35 cellular contexts compared by ENCODE assay signal in the genomic region with DNA sequence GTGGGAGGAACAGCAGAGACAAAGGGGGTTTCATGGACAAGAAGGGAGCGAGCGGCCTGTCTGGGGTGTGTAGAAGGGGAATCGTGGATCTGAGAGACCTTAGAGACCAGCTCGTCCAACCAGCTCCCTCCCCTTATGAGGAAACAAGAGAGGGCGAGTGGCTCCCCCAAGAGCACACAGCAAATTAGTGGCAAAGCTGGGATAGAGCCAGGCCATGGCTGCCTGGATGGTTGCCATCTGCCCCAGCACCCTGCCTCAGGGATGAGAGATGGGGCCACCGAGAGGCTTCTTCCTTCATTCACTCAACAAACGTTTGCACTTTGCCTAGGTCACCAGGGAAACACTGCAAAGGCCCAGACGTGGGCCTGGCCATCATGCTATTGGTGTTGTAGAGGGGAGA. TPM values are rescaled to one million over a fixed set of nuclear protein-coding genes. Genes with fewer than 3 reads are reported as not detected.
"Had no signal": no experiment of that assay in that cellular context is flagged by ENCODE, and none has a peak within 500 bp of the region (broad histone marks: within the 10 kb centered on the region; RNA-seq: fewer than 3 reads in every experiment).

No MANE protein-coding gene starts in this region.

- H3K9me3 ChIP-seq: ascending aorta, breast epithelium, esophagus muscularis mucosa, gastrocnemius medialis had no signal

- H3K9me3 Mint-ChIP-seq: activated CD4-positive, alpha-beta memory T cell treated with anti-CD3 and anti-CD28 coated beads, Interleukin-2, amount 10 ng/mL, durations not matched to agents 7 days and 5 days; activated CD4-positive, alpha-beta T cell treated with anti-CD3 and anti-CD28 coated beads, Interleukin-2, amount 10 ng/mL, durations not matched to agents 24 days and 14 days; activated naive CD4-positive, alpha-beta T cell treated with anti-CD3 and anti-CD28 coated beads, Interleukin-2, amount 10 ng/mL, durations not matched to agents 7 days and 5 days; activated naive CD4-positive, alpha-beta T cell treated with anti-CD3 and anti-CD28 coated beads, Interleukin-2, amount 50 U/mL, for 72 hours; activated naive CD8-positive, alpha-beta T cell treated with anti-CD3 and anti-CD28 coated beads, Interleukin-2, amount 10 ng/mL, durations not matched to agents 7 days and 5 days; activated T-cell treated with anti-CD3 and anti-CD28 coated beads, Interleukin-2, amount 50 U/mL, for 24 hours; activated T-cell treated with anti-CD3 and anti-CD28 coated beads, Interleukin-2, amount 50 U/mL, for 72 hours; brain; central memory CD8-positive, alpha-beta T cell; dendritic cell treated with granulocyte-macrophage colony-stimulating factor and Interleukin-4, amounts not matched to agents 40 ng/mL and 50 ng/mL, for 4 days; T-helper 1 cell treated with Interleukin-12 subunit alpha and Interleukin-12 subunit beta and Interleukin-4 antibody, amounts not matched to agents 30 μg/mL and 1 μg/mL, for 36 hours; T-helper 2 cell treated with Interferon-gamma antibody and Interleukin-4, amounts not matched to agents 5 μg/mL and 100 μg/mL, for 36 hours had no signal

- H3K36me3 Mint-ChIP-seq: activated naive CD4-positive, alpha-beta T cell treated with anti-CD3 and anti-CD28 coated beads, Interleukin-2, amount 10 ng/mL, durations not matched to agents 7 days and 5 days; activated naive CD4-positive, alpha-beta T cell treated with anti-CD3 and anti-CD28 coated beads, Interleukin-2, amount 50 U/mL, for 72 hours; activated naive CD8-positive, alpha-beta T cell treated with anti-CD3 and anti-CD28 coated beads, Interleukin-2, amount 10 ng/mL, durations not matched to agents 7 days and 5 days; brain; T-cell had no signal

- H3K27ac Mint-ChIP-seq: activated CD4-positive, alpha-beta memory T cell treated with anti-CD3 and anti-CD28 coated beads, Interleukin-2, amount 10 ng/mL, durations not matched to agents 7 days and 5 days; activated CD4-positive, alpha-beta T cell treated with anti-CD3 and anti-CD28 coated beads for 36 hours; activated CD4-positive, alpha-beta T cell treated with anti-CD3 and anti-CD28 coated beads, Interleukin-2, amount 10 ng/mL, durations not matched to agents 24 days and 14 days; activated naive CD4-positive, alpha-beta T cell treated with anti-CD3 and anti-CD28 coated beads, Interleukin-2, amount 10 ng/mL, durations not matched to agents 7 days and 5 days; activated naive CD8-positive, alpha-beta T cell treated with anti-CD3 and anti-CD28 coated beads, Interleukin-2, amount 10 ng/mL, durations not matched to agents 7 days and 5 days; activated T-cell treated with anti-CD3 and anti-CD28 coated beads, Interleukin-2, amount 50 U/mL, for 24 hours; activated T-cell treated with anti-CD3 and anti-CD28 coated beads, Interleukin-2, amount 50 U/mL, for 72 hours; brain; dendritic cell treated with granulocyte-macrophage colony-stimulating factor and Interleukin-4, amounts not matched to agents 40 ng/mL and 50 ng/mL, for 4 days; T-cell; T-helper 1 cell treated with Interleukin-12 subunit alpha and Interleukin-12 subunit beta and Interleukin-4 antibody, amounts not matched to agents 30 μg/mL and 1 μg/mL, for 36 hours; T-helper 2 cell treated with Interferon-gamma antibody and Interleukin-4, amounts not matched to agents 5 μg/mL and 100 μg/mL, for 36 hours had no signal

- H3K36me3 ChIP-seq: ascending aorta, breast epithelium, cardiac muscle cell, esophagus muscularis mucosa, gastrocnemius medialis had no signal

- DNase-seq: activated CD4-positive, alpha-beta memory T cell treated with anti-CD3 and anti-CD28 coated beads, Interleukin-2, amount 10 ng/mL, durations not matched to agents 7 days and 5 days; activated CD4-positive, alpha-beta T cell treated with anti-CD3 and anti-CD28 coated beads for 36 hours; activated CD4-positive, alpha-beta T cell treated with anti-CD3 and anti-CD28 coated beads, Interleukin-2, amount 10 ng/mL, durations not matched to agents 24 days and 14 days; activated CD4-positive, alpha-beta T cell treated with anti-CD3 and anti-CD28 coated beads, Interleukin-2, amount 50 U/mL, for 4 hours; activated CD4-positive, CD25-positive, alpha-beta regulatory T cell; activated CD4-positive, CD25-positive, alpha-beta regulatory T cell treated with anti-CD3 and anti-CD28 coated beads, Interleukin-2, amount 50 U/mL, for 72 hours; activated CD8-positive, alpha-beta memory T cell treated with anti-CD3 and anti-CD28 coated beads, Interleukin-2, amount 50 U/mL, for 48 hours; activated gamma-delta T cell; activated naive CD4-positive, alpha-beta T cell; activated naive CD4-positive, alpha-beta T cell treated with anti-CD3 and anti-CD28 coated beads, Interleukin-2, amount 10 ng/mL, durations not matched to agents 7 days and 5 days; activated naive CD8-positive, alpha-beta T cell treated with anti-CD3 and anti-CD28 coated beads, Interleukin-2, amount 10 ng/mL, durations not matched to agents 7 days and 5 days; activated T-cell treated with anti-CD3 and anti-CD28 coated beads for 4 hours; activated T-cell treated with anti-CD3 and anti-CD28 coated beads, Interleukin-2, amount 50 U/mL, for 24 hours; activated T-cell treated with anti-CD3 and anti-CD28 coated beads, Interleukin-2, amount 50 U/mL, for 72 hours; dorsolateral prefrontal cortex; effector memory CD4-positive, alpha-beta T cell; erythroblast; foreskin keratinocyte; gastrocnemius medialis; SW 1271; T-cell; T1000; WERI-Rb-1 had no signal

- H3K4me3 ChIP-seq: ascending aorta, breast epithelium, cardiac muscle cell, coronary artery, dorsolateral prefrontal cortex, esophagus muscularis mucosa, gastrocnemius medialis had no signal

- ATAC-seq: activated CD4-positive, alpha-beta T cell treated with anti-CD3 and anti-CD28 coated beads for 36 hours; activated naive CD4-positive, alpha-beta T cell treated with anti-CD3 and anti-CD28 coated beads, Interleukin-2, amount 50 U/mL, for 72 hours; activated T-cell treated with anti-CD3 and anti-CD28 coated beads, Interleukin-2, amount 50 U/mL, for 72 hours; foreskin keratinocyte; gastrocnemius medialis; T-cell had no signal

- H3K4me3 Mint-ChIP-seq: activated CD4-positive, alpha-beta memory T cell treated with anti-CD3 and anti-CD28 coated beads, Interleukin-2, amount 10 ng/mL, durations not matched to agents 7 days and 5 days; activated CD4-positive, alpha-beta T cell treated with anti-CD3 and anti-CD28 coated beads for 36 hours; activated CD4-positive, alpha-beta T cell treated with anti-CD3 and anti-CD28 coated beads, Interleukin-2, amount 10 ng/mL, durations not matched to agents 24 days and 14 days; activated naive CD4-positive, alpha-beta T cell treated with anti-CD3 and anti-CD28 coated beads, Interleukin-2, amount 10 ng/mL, durations not matched to agents 7 days and 5 days; activated naive CD8-positive, alpha-beta T cell treated with anti-CD3 and anti-CD28 coated beads, Interleukin-2, amount 10 ng/mL, durations not matched to agents 7 days and 5 days; activated T-cell treated with anti-CD3 and anti-CD28 coated beads, Interleukin-2, amount 50 U/mL, for 24 hours; activated T-cell treated with anti-CD3 and anti-CD28 coated beads, Interleukin-2, amount 50 U/mL, for 72 hours; brain; central memory CD8-positive, alpha-beta T cell; dendritic cell treated with granulocyte-macrophage colony-stimulating factor and Interleukin-4, amounts not matched to agents 40 ng/mL and 50 ng/mL, for 4 days; T-cell; T-helper 1 cell treated with Interleukin-12 subunit alpha and Interleukin-12 subunit beta and Interleukin-4 antibody, amounts not matched to agents 30 μg/mL and 1 μg/mL, for 36 hours; T-helper 2 cell treated with Interferon-gamma antibody and Interleukin-4, amounts not matched to agents 5 μg/mL and 100 μg/mL, for 36 hours had no signal

- H3K27me3 ChIP-seq: ascending aorta, breast epithelium, dorsolateral prefrontal cortex, gastrocnemius medialis had no signal

- H3K4me1 ChIP-seq: breast epithelium, foreskin keratinocyte had no signal

- H3K27ac ChIP-seq: ascending aorta, breast epithelium, cardiac muscle cell, coronary artery, esophagus muscularis mucosa, foreskin keratinocyte, gastrocnemius medialis, WERI-Rb-1 had no signal

RNA-seq across cellular contexts. Expression of gene FREY1, which starts 17.5 kb away (rescaled TPM):
- total RNA-seq: ascending aorta, gastrocnemius medialis had no signal
- polyA plus RNA-seq: cardiac muscle cell had no signal

RNA-seq across cellular contexts. Expression of gene LARGE2, which starts 32.9 kb away (rescaled TPM):
- total RNA-seq: activated CD4-positive, alpha-beta T cell treated with anti-CD3 and anti-CD28 coated beads, Interleukin-2, amount 10 ng/mL, durations not matched to agents 24 days and 14 days; ascending aorta; cerebellum; gastrocnemius medialis had no signal
